16 cellular contexts compared by ENCODE assay signal in genomic region chr14:102342238-102342637, GRCh38. TPM values are rescaled to one million over a fixed set of nuclear protein-coding genes. Genes with fewer than 3 reads are reported as not detected.
DNase-seq lines count a peak whose midpoint lies in the region; ATAC-seq and TF ChIP-seq lines count a peak whose summit lies in the region.
"Had no signal": no experiment of that assay in that cellular context is flagged by ENCODE, and none has a peak within 500 bp of the region (broad histone marks: within the 10 kb centered on the region; RNA-seq: fewer than 3 reads in every experiment).

No MANE protein-coding gene starts in this region.

- H3K27ac ChIP-seq in angular gyrus (ENCODE audit: low read depth, low read length) (peak overlapping the region; percentile 72), dorsolateral prefrontal cortex (peak overlapping the region in 56 of 59 donors; percentile 12 to 100 (median 98)), temporal lobe (ENCODE audit: low read depth, low read length) (peak overlapping the region; percentile 60)
- H3K27ac ChIP-seq: BLaER1 treated with 17β-estradiol and CSF1 and Interleukin-3, amounts not matched to agents 10 nM and 100 nM; GM23248; HL-60 had no signal

- H3K4me1 Mint-ChIP-seq in progenitor cell of endocrine pancreas (ENCODE audit: low read depth) = no peaks in the 10 kb centered on the region
- H3K4me1 Mint-ChIP-seq: B cell had no signal

- no peak for TF ChIP-seq CTCF in dorsolateral prefrontal cortex (IDR thresholded peaks at IDR 0.05 in 54 of 56, conservative IDR thresholded peaks at IDR 0.05 in 2 of 56; ENCODE audit: low read depth in 1 of 56, partially characterized antibody in 56 of 56)
- no peak for TF ChIP-seq CTCF in progenitor cell of endocrine pancreas (IDR thresholded peaks at IDR 0.05; ENCODE audit: unreplicated experiment)

- DNase-seq in dorsolateral prefrontal cortex = no peak
- DNase-seq in sciatic nerve (ENCODE audit: low spot score) = peak; percentile 25
- no peak for DNase-seq in progenitor cell of endocrine pancreas (ENCODE audit: low spot score, unreplicated experiment)
- no peak for DNase-seq in Right ventricle myocardium inferior (ENCODE audit: missing footprints)
- DNase-seq: Calu3; CD8-positive, alpha-beta T cell; DMS79 treated with DMSO at 0.1 percent for 48 hours; GF-D8; GM23248; HCEC 1CT had no signal

- no peak overlapping the region for H3K4me3 Mint-ChIP-seq in progenitor cell of endocrine pancreas (ENCODE audit: low read depth)
- H3K4me3 Mint-ChIP-seq: B cell; CD8-positive, alpha-beta T cell had no signal

- H3K27me3 Mint-ChIP-seq in progenitor cell of endocrine pancreas = no peaks in the 10 kb centered on the region
- H3K27me3 Mint-ChIP-seq: B cell had no signal

- ATAC-seq in sciatic nerve (no peak), Right ventricle myocardium inferior (no peak), GM19328 (IDR thresholded peaks at IDR 0.05; ENCODE audit: unreplicated experiment) (no peak)
- ATAC-seq: CD8-positive, alpha-beta T cell had no signal

- intact Hi-C loops in dorsolateral prefrontal cortex (cut with DNase I) = loop anchor here in 1 of 2 donors (5.0 kb wide), 1 partner anchor 75 kb away; no protein-coding TSS in a partner anchor
- intact Hi-C loops in sciatic nerve (cut with DNase I) = loop anchor here (5.0 kb wide), 1 partner anchor 1885 kb away; no protein-coding TSS in a partner anchor
- intact Hi-C loops in Right ventricle myocardium inferior (cut with DNase I) = no loop called here

- H3K27ac Mint-ChIP-seq in progenitor cell of endocrine pancreas = no peak overlapping the region
- H3K27ac Mint-ChIP-seq: B cell; CD8-positive, alpha-beta T cell had no signal

- H3K36me3 Mint-ChIP-seq in progenitor cell of endocrine pancreas (ENCODE audit: insufficient read depth) = peaks cover 4% of the 10 kb centered on the region

- no peaks in the 10 kb centered on the region for H3K27me3 ChIP-seq in dorsolateral prefrontal cortex
- H3K27me3 ChIP-seq: BLaER1 treated with 17β-estradiol and CSF1 and Interleukin-3, amounts not matched to agents 10 nM and 100 nM had no signal

- H3K9me3 Mint-ChIP-seq in progenitor cell of endocrine pancreas (ENCODE audit: low read depth) = no peaks in the 10 kb centered on the region
- H3K9me3 Mint-ChIP-seq: CD8-positive, alpha-beta T cell had no signal

- no peak overlapping the region for H3K4me3 ChIP-seq in dorsolateral prefrontal cortex
- H3K4me3 ChIP-seq: BLaER1 treated with 17β-estradiol and CSF1 and Interleukin-3, amounts not matched to agents 10 nM and 100 nM; GM23248 had no signal

RNA-seq across cellular contexts. Expression of gene CINP, which starts 20.5 kb away (rescaled TPM):
- 10 to 100 TPM; 31.4 to 69.6 (median 51.2) TPM for total RNA-seq in dorsolateral prefrontal cortex
- total RNA-seq in sciatic nerve = 28.1 TPM
- total RNA-seq in temporal lobe = 27.8 TPM
- 25.5 and 27.7 TPM in 2 replicates for total RNA-seq in progenitor cell of endocrine pancreas
- 31.1 TPM for total RNA-seq in Right ventricle myocardium inferior

RNA-seq across cellular contexts. Expression of gene TECPR2, which starts 20.5 kb away (rescaled TPM):
- total RNA-seq in dorsolateral prefrontal cortex (100 to 1,000 TPM in 7 of 120 experiments, 10 to 100 TPM in 113; 54.3 to 129 (median 78.9) TPM), sciatic nerve (36.1 TPM), temporal lobe (18.4 TPM), progenitor cell of endocrine pancreas (33.2 and 34.2 TPM in 2 replicates), Right ventricle myocardium inferior (19.4 TPM)

RNA-seq across cellular contexts. Expression of gene ZNF839, which starts 22.7 kb away (rescaled TPM):
- total RNA-seq in dorsolateral prefrontal cortex (10 to 100 TPM in 117 of 120 experiments, 1 to 10 TPM in 3; 8.5 to 20.6 (median 14.9) TPM), sciatic nerve (13.8 TPM), temporal lobe (6.9 TPM), progenitor cell of endocrine pancreas (14.9 and 16.5 TPM in 2 replicates), Right ventricle myocardium inferior (7.6 TPM)

RNA-seq across cellular contexts. Expression of gene MOK, which starts 37.3 kb away (rescaled TPM):
- total RNA-seq in dorsolateral prefrontal cortex (10 to 100 TPM; 28.4 to 88.6 (median 50.3) TPM), sciatic nerve (24.4 TPM), temporal lobe (22.9 TPM), progenitor cell of endocrine pancreas (34.8 and 38.7 TPM in 2 replicates), Right ventricle myocardium inferior (9.4 TPM)
